15 cellular contexts compared by ENCODE assay signal in the genomic region with DNA sequence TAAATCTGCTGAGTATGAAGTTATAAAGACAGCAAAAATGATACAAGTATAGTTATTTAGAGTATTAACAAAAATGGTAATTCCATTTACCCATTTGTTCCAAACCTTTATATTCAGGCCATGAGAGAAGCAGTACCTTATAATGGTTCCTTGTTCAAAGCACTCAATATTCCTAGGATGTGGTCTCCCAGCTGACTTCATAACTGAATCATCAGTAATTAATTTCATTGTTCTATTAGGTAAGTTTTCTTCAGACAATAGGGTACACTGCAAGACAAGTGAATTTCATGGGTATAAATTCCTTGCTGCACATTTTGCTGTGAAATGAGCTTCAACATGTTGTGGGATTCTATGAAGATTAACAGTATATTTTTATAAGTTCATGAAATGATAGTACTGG.
DNase-seq lines count a peak whose midpoint lies in the region; TF ChIP-seq lines count a peak whose summit lies in the region.
"Had no signal": no experiment of that assay in that cellular context is flagged by ENCODE, and none has a peak within 500 bp of the region (broad histone marks: within the 10 kb centered on the region; RNA-seq: fewer than 3 reads in every experiment).

No MANE protein-coding gene starts in this region.

- peak; percentile 13 for DNase-seq in HT1080 (ENCODE audit: low read depth)
- peak; percentile 6 for DNase-seq in SK-MEL-5 (ENCODE audit: low read depth, low spot score)
- peak; percentile 13 for DNase-seq in epithelial cell of esophagus (ENCODE audit: low read depth)
- DNase-seq in KBM-7, result no peak
- no peak for DNase-seq in islet precursor cell
- no peak for DNase-seq in NCI-H2107 (lab: John Stamatoyannopoulos, UW)
- DNase-seq: C1 segment of cervical spinal cord; Calu3; CD4-positive, alpha-beta memory T cell; COR-L47; DMS53; DMS79 treated with DMSO at 0.1 percent for 48 hours; GF-D8; H9 had no signal

- in situ Hi-C loops in SK-MEL-5 (cut with HindIII; ENCODE audit: low pct_unique_long_range_greater_than_20kb, low sequenced_read_pairs), result no loop called here
- in situ Hi-C loops in KBM-7 (cut with MboI; ENCODE audit: low pct_unique_long_range_greater_than_20kb, low sequenced_read_pairs), result no loop called here

- no peak for TF ChIP-seq CTCF in epithelial cell of esophagus (IDR thresholded peaks at IDR 0.05; ENCODE audit: insufficient read depth, low read depth, low read length, missing control alignments)

- H3K4me3 ChIP-seq in epithelial cell of esophagus (ENCODE audit: low read length), result no peak overlapping the region
- H3K4me3 ChIP-seq: GM23338 had no signal

Comparison
In these comparisons a context has a peak if more than half of its experiments do, and no peak if none do; other contexts are left out.
1. DNase-seq: peak in HT1080 (single experiment), SK-MEL-5 (single experiment) and epithelial cell of esophagus (single experiment); none in KBM-7 (single experiment), islet precursor cell (single experiment) and NCI-H2107 (single experiment).